ENCODE assay signal across 19 cellular contexts in genomic region chr18:51183372-51184091, GRCh38. TPM values are rescaled to one million over a fixed set of nuclear protein-coding genes. Genes with fewer than 3 reads are reported as not detected.
A peak's percentile ranks its signal among the peaks of the same experiment; 100 is the strongest.
DNase-seq lines count a peak whose midpoint lies in the region; ATAC-seq, FAIRE-seq and TF ChIP-seq lines count a peak whose summit lies in the region.
"Had no signal": no experiment of that assay in that cellular context is flagged by ENCODE, and none has a peak within 500 bp of the region (broad histone marks: within the 10 kb centered on the region; RNA-seq: fewer than 3 reads in every experiment).

No MANE protein-coding gene starts in this region.

- H4K91ac ChIP-seq in trophoblast cell (ENCODE audit: low read depth, low read length) = no peak overlapping the region

- peak overlapping the region in 1 of 2 donors; percentile 31 for H3K4me3 Mint-ChIP-seq in activated T-cell treated with anti-CD3 and anti-CD28 coated beads, Interleukin-2, amount 50 U/mL, for 72 hours
- no peak overlapping the region for H3K4me3 Mint-ChIP-seq in astrocyte (ENCODE audit: unreplicated experiment)
- H3K4me3 Mint-ChIP-seq: CD14-positive monocyte had no signal

- no peaks in the 10 kb centered on the region for H3K9me3 Mint-ChIP-seq in activated T-cell treated with anti-CD3 and anti-CD28 coated beads, Interleukin-2, amount 50 U/mL, for 72 hours
- H3K9me3 Mint-ChIP-seq in astrocyte (ENCODE audit: unreplicated experiment) = no peaks in the 10 kb centered on the region
- H3K9me3 Mint-ChIP-seq: CD14-positive monocyte had no signal

- no peak overlapping the region for H4K8ac ChIP-seq in trophoblast cell (ENCODE audit: low read depth, low read length)

- H3K9me3 ChIP-seq in astrocyte (ENCODE audit: insufficient read depth, low read depth, low read length) = no peaks in the 10 kb centered on the region
- H3K9me3 ChIP-seq in trophoblast cell (ENCODE audit: insufficient read depth, low read depth, low read length) = no peaks in the 10 kb centered on the region
- H3K9me3 ChIP-seq: Peyer's patch had no signal

- H2AFZ ChIP-seq in KMS-11 (ENCODE audit: low read depth) = no peak overlapping the region
- no peak overlapping the region for H2AFZ ChIP-seq in astrocyte (ENCODE audit: low read depth, low read length)
- H2AFZ ChIP-seq in trophoblast cell (ENCODE audit: insufficient read depth, low read length, poor library complexity) = no peak overlapping the region

- no peak for FAIRE-seq in astrocyte (lab: Jason Lieb, UNC)
- FAIRE-seq: G401.6, H1 had no signal

- H3K4me3 ChIP-seq in KMS-11 (IDR thresholded peaks at IDR 0.05; ENCODE audit: insufficient read depth, low read depth, low read length) (no peak overlapping the region), astrocyte (ENCODE audit: insufficient read depth, low read depth, low read length) (no peak overlapping the region), trophoblast cell (ENCODE audit: low read depth, low read length) (no peak overlapping the region)
- H3K4me3 ChIP-seq: Peyer's patch had no signal

- peaks cover 11 to 16% of the 10 kb centered on the region in 2 donors for H3K36me3 Mint-ChIP-seq in activated T-cell treated with anti-CD3 and anti-CD28 coated beads, Interleukin-2, amount 50 U/mL, for 72 hours (ENCODE audit: insufficient read depth in 2 of 2)
- H3K36me3 Mint-ChIP-seq in astrocyte (ENCODE audit: low read depth, unreplicated experiment) = peaks cover 10% of the 10 kb centered on the region

- H3K27me3 ChIP-seq in KMS-11 (ENCODE audit: insufficient read depth, low read depth) = no peaks in the 10 kb centered on the region
- no peaks in the 10 kb centered on the region for H3K27me3 ChIP-seq in astrocyte (ENCODE audit: insufficient read depth, low read length)
- no peaks in the 10 kb centered on the region for H3K27me3 ChIP-seq in trophoblast cell (ENCODE audit: insufficient read depth, low read length)
- H3K27me3 ChIP-seq: Peyer's patch had no signal

- H2BK5ac ChIP-seq in trophoblast cell (ENCODE audit: low read depth, low read length, poor library complexity) = no peak overlapping the region

- no peak overlapping the region for H3K18ac ChIP-seq in trophoblast cell (ENCODE audit: low read length)

- H2AK5ac ChIP-seq in trophoblast cell (ENCODE audit: low read length) = no peak overlapping the region

- H3K27ac ChIP-seq in KMS-11 = no peak overlapping the region
- no peak overlapping the region for H3K27ac ChIP-seq in astrocyte (ENCODE audit: low read depth, low read length)
- H3K27ac ChIP-seq in trophoblast cell (ENCODE audit: low read depth, low read length) = no peak overlapping the region
- H3K27ac ChIP-seq: Peyer's patch had no signal

- ATAC-seq in activated T-cell treated with anti-CD3 and anti-CD28 coated beads, Interleukin-2, amount 50 U/mL, for 72 hours (replicated peaks in 1 of 2) = peak in 1 of 2 donors; percentile 30
- ATAC-seq in HG03196 (IDR thresholded peaks at IDR 0.05; ENCODE audit: unreplicated experiment) (no peak), GM18519 (IDR thresholded peaks at IDR 0.05; ENCODE audit: low FRiP score, unreplicated experiment) (no peak)

- peaks cover 76% of the 10 kb centered on the region for H3K4me1 Mint-ChIP-seq in activated T-cell treated with anti-CD3 and anti-CD28 coated beads, Interleukin-2, amount 50 U/mL, for 72 hours (ENCODE audit: low read depth)
- H3K4me1 Mint-ChIP-seq in astrocyte (ENCODE audit: low read depth, unreplicated experiment) = peaks cover 32% of the 10 kb centered on the region

- TF ChIP-seq CTCF in KMS-11 (conservative IDR thresholded peaks at IDR 0.05; ENCODE audit: low read depth, low read length) = no peak
- TF ChIP-seq CTCF in astrocyte (IDR thresholded peaks at IDR 0.05; ENCODE audit: insufficient read depth, low read depth, low read length) = no peak

- H3K4me1 ChIP-seq in KMS-11 (ENCODE audit: low read depth, poor library complexity, severe bottlenecking) (peaks cover 81% of the 10 kb centered on the region), astrocyte (ENCODE audit: insufficient read depth, low read length) (no peaks in the 10 kb centered on the region), trophoblast cell (ENCODE audit: control insufficient read depth in 1 of 2, insufficient read depth in 2 of 2, low read length in 2 of 2) (peaks cover 0 to 6% of the 10 kb centered on the region in 2 experiments)
- H3K4me1 ChIP-seq: Peyer's patch had no signal

- H3K36me3 ChIP-seq in KMS-11 (ENCODE audit: insufficient read depth) = no peaks in the 10 kb centered on the region
- no peaks in the 10 kb centered on the region for H3K36me3 ChIP-seq in astrocyte (ENCODE audit: insufficient read depth, low read length)
- H3K36me3 ChIP-seq in trophoblast cell (ENCODE audit: control insufficient read depth in 1 of 2, insufficient read depth in 2 of 2, low read length in 2 of 2) = peaks cover 2 to 3% of the 10 kb centered on the region in 2 experiments
- H3K36me3 ChIP-seq: Peyer's patch had no signal

- H3K14ac ChIP-seq in trophoblast cell (ENCODE audit: low read length) = no peak overlapping the region

- DNase-seq in activated T-cell treated with anti-CD3 and anti-CD28 coated beads, Interleukin-2, amount 50 U/mL, for 72 hours = no peak
- no peak for DNase-seq in activated T-cell treated with anti-CD3 and anti-CD28 coated beads, Interleukin-2, amount 50 U/mL, for 48 hours
- DNase-seq in astrocyte (ENCODE audit: low read depth) (no peak), trophoblast cell (no peak), NCI-H1105 treated with DMSO at 0.1 percent for 48 hours (lab: John Stamatoyannopoulos, UW) (no peak)
- DNase-seq: DMS53, NCI-H1417 treated with DMSO at 0.1 percent for 48 hours, NCI-H2029, NCI-H2171 treated with DMSO at 0.1 percent for 48 hours, NCI-H510A, NCI-H82, Peyer's patch, Right ventricle myocardium superior had no signal

- H3K27me3 Mint-ChIP-seq in activated T-cell treated with anti-CD3 and anti-CD28 coated beads, Interleukin-2, amount 50 U/mL, for 72 hours (ENCODE audit: low read depth) = no peaks in the 10 kb centered on the region
- H3K27me3 Mint-ChIP-seq in astrocyte (ENCODE audit: low read depth, unreplicated experiment) = no peaks in the 10 kb centered on the region

- peaks cover 69% of the 10 kb centered on the region for H4K20me1 ChIP-seq in KMS-11 (ENCODE audit: insufficient read depth)
- peaks cover 100% of the 10 kb centered on the region for H4K20me1 ChIP-seq in astrocyte (ENCODE audit: insufficient read depth, low read length)

- H3K79me1 ChIP-seq in trophoblast cell (ENCODE audit: low read length) = no peaks in the 10 kb centered on the region

- H3K9ac ChIP-seq in KMS-11 (no peak overlapping the region), astrocyte (ENCODE audit: low read length) (no peak overlapping the region), trophoblast cell (ENCODE audit: low read length) (no peak overlapping the region)

- peaks cover 100% of the 10 kb centered on the region for H3K79me2 ChIP-seq in KMS-11 (ENCODE audit: insufficient read depth, low read depth)
- peaks cover 100% of the 10 kb centered on the region for H3K79me2 ChIP-seq in astrocyte (ENCODE audit: insufficient read depth, low read length)
- peaks cover 23% of the 10 kb centered on the region for H3K79me2 ChIP-seq in trophoblast cell (ENCODE audit: control insufficient read depth, insufficient read depth, low read length, poor library complexity)

- no CpG with 5 or more reads among the region's 1 CpG for WGBS in trophoblast cell (ENCODE audit: extremely low coverage, insufficient coverage, insufficient read length)

- peak overlapping the region; percentile 80 for H3K4ac ChIP-seq in trophoblast cell (ENCODE audit: low read depth, low read length)

- no peak overlapping the region for H3K23ac ChIP-seq in trophoblast cell (ENCODE audit: low read length)

- H3K27ac Mint-ChIP-seq in activated T-cell treated with anti-CD3 and anti-CD28 coated beads, Interleukin-2, amount 50 U/mL, for 72 hours = peak overlapping the region; percentile 60
- peak overlapping the region; percentile 30 for H3K27ac Mint-ChIP-seq in astrocyte (ENCODE audit: unreplicated experiment)
- H3K27ac Mint-ChIP-seq: CD14-positive monocyte had no signal

- H4K12ac ChIP-seq in trophoblast cell (ENCODE audit: low read depth, low read length) = no peak overlapping the region

- H2BK120ac ChIP-seq in trophoblast cell (ENCODE audit: insufficient read depth, low read length, poor library complexity) = no peak overlapping the region

- H2BK12ac ChIP-seq in trophoblast cell (ENCODE audit: low read length) = no peak overlapping the region

- peak overlapping the region; percentile 6; the same call in 1 of the 2 replicates for H3K4me2 ChIP-seq in KMS-11
- H3K4me2 ChIP-seq in astrocyte (ENCODE audit: low read length) = no peak overlapping the region
- no peak overlapping the region for H3K4me2 ChIP-seq in trophoblast cell (ENCODE audit: low read length)

RNA-seq across cellular contexts. Expression of gene MEX3C, which starts 13.9 kb away (rescaled TPM):
- 10 to 100 TPM; 85.0 to 94.5 TPM for total RNA-seq in activated T-cell treated with anti-CD3 and anti-CD28 coated beads, Interleukin-2, amount 50 U/mL, for 72 hours
- 72.2 TPM in 2 replicates for total RNA-seq in astrocyte
- polyA plus RNA-seq in trophoblast cell (2013) = 65.5 and 72.3 TPM in 2 replicates
